Comparison of ENCODE assay signal across 18 cellular contexts in genomic region chr5:24547127-24547526, GRCh38.
DNase-seq lines count a peak whose midpoint lies in the region; ATAC-seq and TF ChIP-seq lines count a peak whose summit lies in the region.
"Had no signal": no experiment of that assay in that cellular context is flagged by ENCODE, and none has a peak within 500 bp of the region (broad histone marks: within the 10 kb centered on the region; RNA-seq: fewer than 3 reads in every experiment).

No MANE protein-coding gene starts in this region.

- no peaks in the 10 kb centered on the region for H3K36me3 ChIP-seq in tibial nerve

- no peak overlapping the region for H3K4me3 ChIP-seq in tibial nerve
- H3K4me3 ChIP-seq: uterus had no signal

- TF ChIP-seq CTCF in omental fat pad (IDR thresholded peaks at IDR 0.05) (no peak), tibial nerve (IDR thresholded peaks at IDR 0.05) (no peak)

- ATAC-seq in left lobe of liver (peak; percentile 33), omental fat pad (ENCODE audit: low FRiP score) (no peak)
- ATAC-seq: left ventricle myocardium superior, natural killer cell, T-helper 17 cell had no signal

- no peak overlapping the region for H3K27ac ChIP-seq in tibial nerve
- H3K27ac ChIP-seq: uterus had no signal

- 33 to 41% methylated on average over 2 of the region's 2 CpGs for WGBS in tibial nerve, 2 donors

- no peaks in the 10 kb centered on the region for H3K9me3 ChIP-seq in tibial nerve
- H3K9me3 ChIP-seq: uterus had no signal

- no peaks in the 10 kb centered on the region for H3K27me3 ChIP-seq in tibial nerve
- H3K27me3 ChIP-seq: uterus had no signal

- TF ChIP-seq EP300 in tibial nerve (IDR thresholded peaks at IDR 0.05), result no peak

- no peak for TF ChIP-seq POLR2A in tibial nerve (IDR thresholded peaks at IDR 0.05)

- peak; percentile 55 for DNase-seq in DMS79 (lab: John Stamatoyannopoulos, UW)
- peak; percentile 19 for DNase-seq in NCI-H1694 (lab: John Stamatoyannopoulos, UW)
- DNase-seq in NCI-H748 treated with DMSO at 0.1 percent for 48 hours (lab: John Stamatoyannopoulos, UW), result peak; percentile 99
- DNase-seq in left lobe of liver (ENCODE audit: low spot score), result no peak
- no peak for DNase-seq in omental fat pad (ENCODE audit: low spot score)
- no peak for DNase-seq in stimulated activated CD4-positive, alpha-beta T cell treated with anti-CD3 and anti-CD28 coated beads, Interleukin-2, amount 100 ng/mL, for 24 hours
- no peak for DNase-seq in tibial nerve (ENCODE audit: low spot score in 2 of 2)
- no peak for DNase-seq in COLO829 (ENCODE audit: low spot score)
- DNase-seq: activated effector memory CD4-positive, alpha-beta T cell treated with Interleukin-2 at 50 U/mL for 16 hours; anterior cingulate cortex; foreskin fibroblast; KG1; left ventricle myocardium superior; natural killer cell; stimulated activated CD4-positive, alpha-beta T cell treated with anti-CD3 and anti-CD28 coated beads, Interleukin-12 subunit alpha, Interleukin-12 subunit beta, amount 100 ng/mL, for 4 hours; stimulated activated naive CD4-positive, alpha-beta T cell treated with Interleukin-2 at 50 U/mL for 16 hours; T-helper 17 cell; uterus had no signal

- H3K4me1 ChIP-seq in tibial nerve, result no peaks in the 10 kb centered on the region
- H3K4me1 ChIP-seq: uterus had no signal

Comparison
In these comparisons a context has a peak if more than half of its experiments do, and no peak if none do; other contexts are left out.
1. DNase-seq: peak in DMS79 (single experiment), NCI-H1694 (single experiment) and NCI-H748 treated with DMSO at 0.1 percent for 48 hours (single experiment); none in left lobe of liver (single experiment), omental fat pad (single experiment), stimulated activated CD4-positive, alpha-beta T cell treated with anti-CD3 and anti-CD28 coated beads, Interleukin-2, amount 100 ng/mL, for 24 hours (0 of 2), tibial nerve (0 of 2) and COLO829 (single experiment).